In the genomic region with DNA sequence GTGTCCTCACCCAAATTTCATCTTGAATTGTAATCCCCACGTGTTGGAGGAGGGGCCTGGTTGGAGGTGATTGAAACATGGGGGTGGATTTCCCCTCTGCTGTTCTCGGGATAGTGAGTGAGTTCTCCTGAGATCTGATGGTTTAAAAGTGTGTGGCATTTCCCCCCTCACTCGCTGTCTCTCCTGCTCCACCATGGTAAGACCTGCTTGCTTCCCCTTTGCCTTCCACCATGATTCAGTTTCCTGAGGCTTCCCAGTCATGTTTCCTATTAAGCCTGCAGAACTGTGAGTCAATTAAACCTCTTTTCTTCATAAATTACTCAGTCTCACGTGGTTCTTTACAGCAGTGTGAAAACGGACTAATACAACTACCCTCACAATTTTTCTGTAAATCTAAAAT, we compare ENCODE assay signal across 21 cellular contexts. TPM values are rescaled to one million over a fixed set of nuclear protein-coding genes. Genes with fewer than 3 reads are reported as not detected.
DNase-seq lines count a peak whose midpoint lies in the region; ATAC-seq, FAIRE-seq and TF ChIP-seq lines count a peak whose summit lies in the region.
"Had no signal": no experiment of that assay in that cellular context is flagged by ENCODE, and none has a peak within 500 bp of the region (broad histone marks: within the 10 kb centered on the region; RNA-seq: fewer than 3 reads in every experiment).

No MANE protein-coding gene starts in this region.

- H3K4me3 ChIP-seq in K562, result no peak overlapping the region

- H3K9me3 Mint-ChIP-seq in stimulated activated effector memory CD8-positive, alpha-beta T cell treated with anti-CD3 and anti-CD28 coated beads, Interleukin-12 subunit alpha, Interleukin-12 subunit beta, amount 100 ng/mL, for 72 hours, result no peaks in the 10 kb centered on the region
- H3K9me3 Mint-ChIP-seq: H9 had no signal

- peak; percentile 37 for DNase-seq in activated CD4-positive, alpha-beta T cell treated with anti-CD3 and anti-CD28 coated beads for 48 hours
- no peak for DNase-seq in activated CD4-positive, alpha-beta T cell treated with anti-CD3 and anti-CD28 coated beads, Interleukin-2, amount 50 U/mL, for 1 hour
- DNase-seq in stimulated activated CD4-positive, alpha-beta T cell treated with anti-CD3 and anti-CD28 coated beads, Interleukin-15, amount 100 ng/mL, for 24 hours, result peak; percentile 22
- DNase-seq in stimulated activated CD4-positive, alpha-beta T cell treated with anti-CD3 and anti-CD28 coated beads, Interleukin-4, amount 100 ng/mL, for 1 hour, result no peak
- DNase-seq in K562 (ENCODE audit: extremely low read depth in 1 of 4, low spot score in 3 of 4), result no peak
- no peak for DNase-seq in stimulated activated effector memory CD8-positive, alpha-beta T cell treated with anti-CD3 and anti-CD28 coated beads, Interleukin-12 subunit alpha, Interleukin-12 subunit beta, amount 100 ng/mL, for 72 hours (ENCODE audit: low spot score in 2 of 2)
- no peak for DNase-seq in left colon
- DNase-seq: 8988T, DMS79 treated with DMSO at 0.1 percent for 48 hours, H9, IMR-90, Karpas-422, NCI-H1417 treated with DMSO at 0.1 percent for 48 hours, NCI-H187 treated with DMSO at 0.1 percent for 48 hours, NCI-H2227 treated with DMSO at 0.1 percent for 48 hours, NCI-H510A treated with DMSO at 0.1 percent for 48 hours, NCI-H774, OCI-M1 had no signal

- H3K36me3 ChIP-seq in K562 (ENCODE audit: control insufficient read depth, insufficient read depth, low read length), result no peaks in the 10 kb centered on the region

- no peaks in the 10 kb centered on the region for H4K20me1 ChIP-seq in K562 (replicated peaks; ENCODE audit: control insufficient read depth, insufficient read depth, low read length)

- H3K27ac Mint-ChIP-seq in stimulated activated effector memory CD8-positive, alpha-beta T cell treated with anti-CD3 and anti-CD28 coated beads, Interleukin-12 subunit alpha, Interleukin-12 subunit beta, amount 100 ng/mL, for 72 hours, result no peak overlapping the region
- H3K27ac Mint-ChIP-seq: CD14-positive monocyte, H9 had no signal

- H3K4me3 Mint-ChIP-seq in stimulated activated effector memory CD8-positive, alpha-beta T cell treated with anti-CD3 and anti-CD28 coated beads, Interleukin-12 subunit alpha, Interleukin-12 subunit beta, amount 100 ng/mL, for 72 hours, result no peak overlapping the region
- H3K4me3 Mint-ChIP-seq: CD14-positive monocyte, H9 had no signal

- no peaks in the 10 kb centered on the region for H3K36me3 Mint-ChIP-seq in stimulated activated effector memory CD8-positive, alpha-beta T cell treated with anti-CD3 and anti-CD28 coated beads, Interleukin-12 subunit alpha, Interleukin-12 subunit beta, amount 100 ng/mL, for 72 hours
- H3K36me3 Mint-ChIP-seq: CD14-positive monocyte had no signal

- intact Hi-C loops in K562 (cut with micrococcal nuclease) (no loop called here), left colon (cut with DNase I, micrococcal nuclease) (no loop called here)

- H3K9me3 ChIP-seq in K562 (replicated peaks; ENCODE audit: control insufficient read depth, insufficient read depth, low read depth, low read length), result no peaks in the 10 kb centered on the region

- no peak overlapping the region for H3K4me2 ChIP-seq in K562 (ENCODE audit: insufficient read depth, low read length)

- TF ChIP-seq POLR2A in K562 (conservative IDR thresholded peaks at IDR 0.05), result no peak

- in situ Hi-C loops in K562 (cut with MboI), result loop anchor here (10.0 kb wide), 1 partner anchor 310 kb away; no protein-coding TSS in a partner anchor

- no peak overlapping the region for H3K27ac ChIP-seq in K562 (ENCODE audit: extremely low read depth, low read depth, low read length)

- no peak for TF ChIP-seq CTCF in K562 (IDR thresholded peaks at IDR 0.05 in 2 of 3, conservative IDR thresholded peaks at IDR 0.05 in 1 of 3; ENCODE audit: insufficient read depth in 2 of 3, low read depth in 1 of 3, low read length in 3 of 3)

- ATAC-seq in K562, result no peak
- ATAC-seq in stimulated activated effector memory CD8-positive, alpha-beta T cell treated with anti-CD3 and anti-CD28 coated beads, Interleukin-12 subunit alpha, Interleukin-12 subunit beta, amount 100 ng/mL, for 72 hours, result peak; percentile 37
- no peak for ATAC-seq in left colon
- ATAC-seq in HG03045 (IDR thresholded peaks at IDR 0.05; ENCODE audit: unreplicated experiment), result no peak

- peak overlapping the region; percentile 35; the same call in 1 of the 2 replicates for H2AFZ ChIP-seq in K562 (ENCODE audit: low read depth, low read length)

- no peaks in the 10 kb centered on the region for H3K9me1 ChIP-seq in K562 (ENCODE audit: control insufficient read depth, insufficient read depth, low read length)

- POLR2A ChIA-PET in K562 (lab: Yijun Ruan, JAX), result interaction anchor here (1.2 kb wide), 1 partner anchor 26 kb away, joined by 3 read pairs; no protein-coding TSS in a partner anchor

- no peaks in the 10 kb centered on the region for H3K27me3 ChIP-seq in K562 (ENCODE audit: control insufficient read depth in 2 of 2, insufficient read depth in 2 of 2, low read length in 2 of 2)

- TF ChIP-seq EP300 in K562 (IDR thresholded peaks at IDR 0.05; ENCODE audit: low read length), result no peak

- peaks cover 7% of the 10 kb centered on the region for H3K4me1 Mint-ChIP-seq in stimulated activated effector memory CD8-positive, alpha-beta T cell treated with anti-CD3 and anti-CD28 coated beads, Interleukin-12 subunit alpha, Interleukin-12 subunit beta, amount 100 ng/mL, for 72 hours
- H3K4me1 Mint-ChIP-seq: CD14-positive monocyte had no signal

- H3K9ac ChIP-seq in K562 (ENCODE audit: insufficient read depth in 1 of 2, low read depth in 2 of 2, low read length in 2 of 2), result no peak overlapping the region

- H3K79me2 ChIP-seq in K562 (ENCODE audit: control insufficient read depth, insufficient read depth, low read length), result no peaks in the 10 kb centered on the region

- WGBS in K562 (ENCODE audit: insufficient coverage, low coverage, missing lambda C conversion rate), result 9% methylated on average over 5 of the region's 5 CpGs

- TF ChIP-seq RAD21 in K562 (CRISPR knock-in tag; conservative IDR thresholded peaks at IDR 0.05 in 1 of 2, IDR thresholded peaks at IDR 0.05 in 1 of 2), result no peak

- CTCF ChIA-PET in K562 (lab: Yijun Ruan, JAX; ENCODE audit: low intra/inter-chr PET ratio), result no interaction called here

- H3K4me1 ChIP-seq in K562 (replicated peaks in 1 of 2; ENCODE audit: control insufficient read depth in 2 of 2, insufficient read depth in 2 of 2, low read length in 2 of 2), result peaks cover 0 to 5% of the 10 kb centered on the region in 2 experiments; a peak in 2 of 5 replicates

- no peak for FAIRE-seq in K562 (lab: Jason Lieb, UNC)

- BruUV-seq in K562 (replicated peaks; lab: Mats Ljungman, UMichigan), result no TSS peak

RNA-seq across cellular contexts. Expression of a gene that starts 26.8 kb away (rescaled TPM):
- total RNA-seq in K562 (2011; cell fraction: chromatin; rRNA removed; ENCODE audit: low replicate concordance), result 4.1 and 23.9 TPM in 2 replicates
- 2.7 and 4.9 TPM in 2 replicates for total RNA-seq in K562 (2011; cell fraction: nucleolus; rRNA removed)
- 8.4 and 13.0 TPM in 2 replicates for total RNA-seq in K562 (2011; cell fraction: nucleoplasm; rRNA removed)
- 7.8 and 8.4 TPM in 2 replicates for total RNA-seq in K562 (2014; rRNA removed)
- total RNA-seq in K562 (2014; rRNA removed; fragmentation: Illumina TruSeq; extraction: Trizol), result 16.8 and 18.7 TPM in 2 replicates
- 15.1 and 15.7 TPM in 2 replicates for total RNA-seq in K562 (2015; rRNA removed; fragmentation: Illumina TruSeq; extraction: Trizol)
- 9.5 and 13.6 TPM in 2 replicates for total RNA-seq in K562 (2021)
- 10.7 and 13.1 TPM in 2 replicates for polyA plus RNA-seq in K562 (2011; rRNA removed)
- polyA plus RNA-seq in K562 (2011; cell fraction: cytosol; rRNA removed), result 1.9 and 4.1 TPM in 2 replicates
- polyA plus RNA-seq in K562 (2011; cell fraction: nucleus; rRNA removed), result 13.8 and 14.7 TPM in 2 replicates
- polyA plus RNA-seq in K562 (2012), result 6.3 and 8.8 TPM in 2 replicates
- polyA plus RNA-seq in K562 (2014; fragmentation: Illumina TruSeq; extraction: Trizol), result 11.2 and 15.1 TPM in 2 replicates
- 1 to 10 TPM; 6.4 to 9.3 TPM for polyA plus RNA-seq in K562 (2014; fragmentation: Nextera tagmentation; extraction: Ambion mirVana)
- 9.9 and 10.1 TPM in 2 replicates for polyA plus RNA-seq in K562 (2014; rRNA removed)
- polyA minus RNA-seq in K562 (2011; rRNA and poly(A)+ RNA removed), result 10.7 and 12.1 TPM in 2 replicates
- 3.3 and 6.6 TPM in 2 replicates for polyA minus RNA-seq in K562 (2011; cell fraction: cytosol; rRNA and poly(A)+ RNA removed)
- polyA minus RNA-seq in K562 (2011; cell fraction: nucleus; rRNA and poly(A)+ RNA removed), result 13.3 and 16.1 TPM in 2 replicates
- under 1 TPM; 0.85 to 0.95 TPM for total RNA-seq in left colon
- total RNA-seq: HT-29, IMR-90 had no signal
- polyA plus RNA-seq: CD14-positive monocyte had no signal

Comparison
In these comparisons a context has a peak if more than half of its experiments do, and no peak if none do; other contexts are left out.
1. DNase-seq: peak in activated CD4-positive, alpha-beta T cell treated with anti-CD3 and anti-CD28 coated beads for 48 hours (single experiment) and stimulated activated CD4-positive, alpha-beta T cell treated with anti-CD3 and anti-CD28 coated beads, Interleukin-15, amount 100 ng/mL, for 24 hours (single experiment); none in activated CD4-positive, alpha-beta T cell treated with anti-CD3 and anti-CD28 coated beads, Interleukin-2, amount 50 U/mL, for 1 hour (single experiment), stimulated activated CD4-positive, alpha-beta T cell treated with anti-CD3 and anti-CD28 coated beads, Interleukin-4, amount 100 ng/mL, for 1 hour (single experiment), K562 (0 of 4), stimulated activated effector memory CD8-positive, alpha-beta T cell treated with anti-CD3 and anti-CD28 coated beads, Interleukin-12 subunit alpha, Interleukin-12 subunit beta, amount 100 ng/mL, for 72 hours (0 of 2) and left colon (0 of 2).